ENCODE assay signal across 1 cellular context in the genomic region with DNA sequence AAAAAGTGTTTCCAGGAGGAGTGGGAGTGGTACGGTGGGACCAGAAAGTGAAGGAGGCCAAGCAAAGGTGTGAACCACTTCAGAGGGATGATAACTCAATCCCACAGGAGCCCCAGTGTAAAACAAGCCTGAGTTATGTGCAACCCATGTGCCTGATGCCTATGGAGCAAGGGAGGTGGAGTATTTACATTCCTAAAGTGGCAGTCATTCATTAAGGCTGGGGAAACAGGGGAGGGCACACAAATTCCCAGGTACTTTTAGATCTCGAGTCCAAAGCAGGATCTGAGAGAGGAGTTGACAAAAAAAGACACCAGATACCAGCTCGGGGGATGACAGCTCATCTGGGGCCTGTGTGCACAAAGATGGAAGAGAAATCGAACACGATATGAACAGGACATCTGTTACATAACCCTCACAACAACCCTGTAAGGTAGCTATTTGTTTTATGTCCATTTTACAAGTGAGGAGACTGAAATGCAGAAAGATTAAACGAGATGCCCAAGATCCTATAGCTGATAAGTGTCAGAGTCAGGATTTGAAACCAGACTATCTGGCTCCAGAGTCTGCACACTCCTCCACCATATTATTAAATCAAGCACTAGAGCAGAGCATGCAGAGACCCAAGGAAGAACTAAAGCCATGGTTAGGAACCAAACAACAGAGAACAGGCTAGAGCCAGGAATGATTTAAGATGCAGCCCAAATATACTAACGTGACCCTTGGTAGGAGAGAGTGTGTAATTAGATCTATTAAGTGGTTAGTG.
TF ChIP-seq lines count a peak whose summit lies in the region.

No MANE protein-coding gene starts in this region.

TF ChIP-seq in GM23338, 12 proteins besides CTCF, POLR2A, EP300 and RAD21 (continued from another document):
- TF ChIP-seq, protein P1, sequence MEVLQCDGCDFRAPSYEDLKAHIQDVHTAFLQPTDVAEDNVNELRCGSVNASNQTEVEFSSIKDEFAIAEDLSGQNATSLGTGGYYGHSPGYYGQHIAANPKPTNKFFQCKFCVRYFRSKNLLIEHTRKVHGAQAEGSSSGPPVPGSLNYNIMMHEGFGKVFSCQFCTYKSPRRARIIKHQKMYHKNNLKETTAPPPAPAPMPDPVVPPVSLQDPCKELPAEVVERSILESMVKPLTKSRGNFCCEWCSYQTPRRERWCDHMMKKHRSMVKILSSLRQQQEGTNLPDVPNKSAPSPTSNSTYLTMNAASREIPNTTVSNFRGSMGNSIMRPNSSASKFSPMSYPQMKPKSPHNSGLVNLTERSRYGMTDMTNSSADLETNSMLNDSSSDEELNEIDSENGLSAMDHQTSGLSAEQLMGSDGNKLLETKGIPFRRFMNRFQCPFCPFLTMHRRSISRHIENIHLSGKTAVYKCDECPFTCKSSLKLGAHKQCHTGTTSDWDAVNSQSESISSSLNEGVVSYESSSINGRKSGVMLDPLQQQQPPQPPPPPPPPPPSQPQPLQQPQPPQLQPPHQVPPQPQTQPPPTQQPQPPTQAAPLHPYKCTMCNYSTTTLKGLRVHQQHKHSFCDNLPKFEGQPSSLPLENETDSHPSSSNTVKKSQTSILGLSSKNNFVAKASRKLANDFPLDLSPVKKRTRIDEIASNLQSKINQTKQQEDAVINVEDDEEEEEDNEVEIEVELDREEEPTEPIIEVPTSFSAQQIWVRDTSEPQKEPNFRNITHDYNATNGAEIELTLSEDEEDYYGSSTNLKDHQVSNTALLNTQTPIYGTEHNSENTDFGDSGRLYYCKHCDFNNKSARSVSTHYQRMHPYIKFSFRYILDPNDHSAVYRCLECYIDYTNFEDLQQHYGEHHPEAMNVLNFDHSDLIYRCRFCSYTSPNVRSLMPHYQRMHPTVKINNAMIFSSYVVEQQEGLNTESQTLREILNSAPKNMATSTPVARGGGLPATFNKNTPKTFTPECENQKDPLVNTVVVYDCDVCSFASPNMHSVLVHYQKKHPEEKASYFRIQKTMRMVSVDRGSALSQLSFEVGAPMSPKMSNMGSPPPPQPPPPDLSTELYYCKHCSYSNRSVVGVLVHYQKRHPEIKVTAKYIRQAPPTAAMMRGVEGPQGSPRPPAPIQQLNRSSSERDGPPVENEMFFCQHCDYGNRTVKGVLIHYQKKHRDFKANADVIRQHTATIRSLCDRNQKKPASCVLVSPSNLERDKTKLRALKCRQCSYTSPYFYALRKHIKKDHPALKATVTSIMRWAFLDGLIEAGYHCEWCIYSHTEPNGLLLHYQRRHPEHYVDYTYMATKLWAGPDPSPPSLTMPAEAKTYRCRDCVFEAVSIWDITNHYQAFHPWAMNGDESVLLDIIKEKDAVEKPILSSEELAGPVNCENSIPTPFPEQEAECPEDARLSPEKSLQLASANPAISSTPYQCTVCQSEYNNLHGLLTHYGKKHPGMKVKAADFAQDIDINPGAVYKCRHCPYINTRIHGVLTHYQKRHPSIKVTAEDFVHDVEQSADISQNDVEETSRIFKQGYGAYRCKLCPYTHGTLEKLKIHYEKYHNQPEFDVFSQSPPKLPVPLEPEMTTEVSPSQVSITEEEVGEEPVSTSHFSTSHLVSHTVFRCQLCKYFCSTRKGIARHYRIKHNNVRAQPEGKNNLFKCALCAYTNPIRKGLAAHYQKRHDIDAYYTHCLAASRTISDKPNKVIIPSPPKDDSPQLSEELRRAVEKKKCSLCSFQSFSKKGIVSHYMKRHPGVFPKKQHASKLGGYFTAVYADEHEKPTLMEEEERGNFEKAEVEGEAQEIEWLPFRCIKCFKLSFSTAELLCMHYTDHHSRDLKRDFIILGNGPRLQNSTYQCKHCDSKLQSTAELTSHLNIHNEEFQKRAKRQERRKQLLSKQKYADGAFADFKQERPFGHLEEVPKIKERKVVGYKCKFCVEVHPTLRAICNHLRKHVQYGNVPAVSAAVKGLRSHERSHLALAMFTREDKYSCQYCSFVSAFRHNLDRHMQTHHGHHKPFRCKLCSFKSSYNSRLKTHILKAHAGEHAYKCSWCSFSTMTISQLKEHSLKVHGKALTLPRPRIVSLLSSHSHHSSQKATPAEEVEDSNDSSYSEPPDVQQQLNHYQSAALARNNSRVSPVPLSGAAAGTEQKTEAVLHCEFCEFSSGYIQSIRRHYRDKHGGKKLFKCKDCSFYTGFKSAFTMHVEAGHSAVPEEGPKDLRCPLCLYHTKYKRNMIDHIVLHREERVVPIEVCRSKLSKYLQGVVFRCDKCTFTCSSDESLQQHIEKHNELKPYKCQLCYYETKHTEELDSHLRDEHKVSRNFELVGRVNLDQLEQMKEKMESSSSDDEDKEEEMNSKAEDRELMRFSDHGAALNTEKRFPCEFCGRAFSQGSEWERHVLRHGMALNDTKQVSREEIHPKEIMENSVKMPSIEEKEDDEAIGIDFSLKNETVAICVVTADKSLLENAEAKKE (CRISPR knock-in tag; IDR thresholded peaks at IDR 0.05), result no peak
- no peak for TF ChIP-seq EZH2phosphoT487 (IDR thresholded peaks at IDR 0.05; ENCODE audit: unreplicated experiment)
- no peak for TF ChIP-seq ZNF331 (CRISPR knock-in tag; IDR thresholded peaks at IDR 0.05; ENCODE audit: low read depth)
- TF ChIP-seq, protein P2, sequence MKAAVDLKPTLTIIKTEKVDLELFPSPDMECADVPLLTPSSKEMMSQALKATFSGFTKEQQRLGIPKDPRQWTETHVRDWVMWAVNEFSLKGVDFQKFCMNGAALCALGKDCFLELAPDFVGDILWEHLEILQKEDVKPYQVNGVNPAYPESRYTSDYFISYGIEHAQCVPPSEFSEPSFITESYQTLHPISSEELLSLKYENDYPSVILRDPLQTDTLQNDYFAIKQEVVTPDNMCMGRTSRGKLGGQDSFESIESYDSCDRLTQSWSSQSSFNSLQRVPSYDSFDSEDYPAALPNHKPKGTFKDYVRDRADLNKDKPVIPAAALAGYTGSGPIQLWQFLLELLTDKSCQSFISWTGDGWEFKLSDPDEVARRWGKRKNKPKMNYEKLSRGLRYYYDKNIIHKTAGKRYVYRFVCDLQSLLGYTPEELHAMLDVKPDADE (IDR thresholded peaks at IDR 0.05), result no peak
- no peak for TF ChIP-seq ZNF114 (CRISPR knock-in tag; IDR thresholded peaks at IDR 0.05)
TF ChIP-seq in GM23338: peak in this region for 0.
